2 cellular contexts compared by ENCODE assay signal in the genomic region with DNA sequence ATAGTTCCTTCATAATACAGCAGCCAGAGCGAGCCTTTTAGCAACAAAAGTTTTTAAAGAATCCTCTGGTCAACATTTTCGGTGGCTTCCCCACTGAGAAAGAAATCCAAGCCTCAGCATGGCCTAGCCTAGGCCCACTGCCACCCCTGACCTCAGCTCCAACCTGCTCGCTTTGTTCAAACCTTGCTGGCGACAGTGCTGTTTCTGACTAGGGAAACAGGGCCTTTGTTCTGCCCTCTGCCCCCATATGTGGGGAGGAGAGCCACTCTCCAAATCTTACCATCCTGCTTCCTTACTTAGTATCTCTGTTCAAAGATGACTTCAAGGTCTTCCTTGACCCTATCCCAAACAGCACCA.
TF ChIP-seq lines count a peak whose summit lies in the region.

No MANE protein-coding gene starts in this region.

TF ChIP-seq in GM23338, 12 proteins besides CTCF, POLR2A, EP300 and RAD21 (continued from another document):
- TF ChIP-seq, protein P1, sequence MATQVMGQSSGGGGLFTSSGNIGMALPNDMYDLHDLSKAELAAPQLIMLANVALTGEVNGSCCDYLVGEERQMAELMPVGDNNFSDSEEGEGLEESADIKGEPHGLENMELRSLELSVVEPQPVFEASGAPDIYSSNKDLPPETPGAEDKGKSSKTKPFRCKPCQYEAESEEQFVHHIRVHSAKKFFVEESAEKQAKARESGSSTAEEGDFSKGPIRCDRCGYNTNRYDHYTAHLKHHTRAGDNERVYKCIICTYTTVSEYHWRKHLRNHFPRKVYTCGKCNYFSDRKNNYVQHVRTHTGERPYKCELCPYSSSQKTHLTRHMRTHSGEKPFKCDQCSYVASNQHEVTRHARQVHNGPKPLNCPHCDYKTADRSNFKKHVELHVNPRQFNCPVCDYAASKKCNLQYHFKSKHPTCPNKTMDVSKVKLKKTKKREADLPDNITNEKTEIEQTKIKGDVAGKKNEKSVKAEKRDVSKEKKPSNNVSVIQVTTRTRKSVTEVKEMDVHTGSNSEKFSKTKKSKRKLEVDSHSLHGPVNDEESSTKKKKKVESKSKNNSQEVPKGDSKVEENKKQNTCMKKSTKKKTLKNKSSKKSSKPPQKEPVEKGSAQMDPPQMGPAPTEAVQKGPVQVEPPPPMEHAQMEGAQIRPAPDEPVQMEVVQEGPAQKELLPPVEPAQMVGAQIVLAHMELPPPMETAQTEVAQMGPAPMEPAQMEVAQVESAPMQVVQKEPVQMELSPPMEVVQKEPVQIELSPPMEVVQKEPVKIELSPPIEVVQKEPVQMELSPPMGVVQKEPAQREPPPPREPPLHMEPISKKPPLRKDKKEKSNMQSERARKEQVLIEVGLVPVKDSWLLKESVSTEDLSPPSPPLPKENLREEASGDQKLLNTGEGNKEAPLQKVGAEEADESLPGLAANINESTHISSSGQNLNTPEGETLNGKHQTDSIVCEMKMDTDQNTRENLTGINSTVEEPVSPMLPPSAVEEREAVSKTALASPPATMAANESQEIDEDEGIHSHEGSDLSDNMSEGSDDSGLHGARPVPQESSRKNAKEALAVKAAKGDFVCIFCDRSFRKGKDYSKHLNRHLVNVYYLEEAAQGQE (IDR thresholded peaks at IDR 0.05; ENCODE audit: unreplicated experiment) = no peak
- TF ChIP-seq EZH2 (IDR thresholded peaks at IDR 0.05; ENCODE audit: low read depth, unreplicated experiment) (no peak), NANOG (IDR thresholded peaks at IDR 0.05; ENCODE audit: borderline replicate concordance) (no peak), STAT1 (IDR thresholded peaks at IDR 0.05; ENCODE audit: unreplicated experiment) (no peak), POLR2AphosphoS5 (IDR thresholded peaks at IDR 0.05; ENCODE audit: low read depth) (no peak)
- TF ChIP-seq, protein P2, sequence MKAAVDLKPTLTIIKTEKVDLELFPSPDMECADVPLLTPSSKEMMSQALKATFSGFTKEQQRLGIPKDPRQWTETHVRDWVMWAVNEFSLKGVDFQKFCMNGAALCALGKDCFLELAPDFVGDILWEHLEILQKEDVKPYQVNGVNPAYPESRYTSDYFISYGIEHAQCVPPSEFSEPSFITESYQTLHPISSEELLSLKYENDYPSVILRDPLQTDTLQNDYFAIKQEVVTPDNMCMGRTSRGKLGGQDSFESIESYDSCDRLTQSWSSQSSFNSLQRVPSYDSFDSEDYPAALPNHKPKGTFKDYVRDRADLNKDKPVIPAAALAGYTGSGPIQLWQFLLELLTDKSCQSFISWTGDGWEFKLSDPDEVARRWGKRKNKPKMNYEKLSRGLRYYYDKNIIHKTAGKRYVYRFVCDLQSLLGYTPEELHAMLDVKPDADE (IDR thresholded peaks at IDR 0.05) = no peak

TF ChIP-seq in HepG2, 621 proteins besides CTCF, POLR2A, EP300 and RAD21 (continued from another document):
- TF ChIP-seq, protein P3, sequence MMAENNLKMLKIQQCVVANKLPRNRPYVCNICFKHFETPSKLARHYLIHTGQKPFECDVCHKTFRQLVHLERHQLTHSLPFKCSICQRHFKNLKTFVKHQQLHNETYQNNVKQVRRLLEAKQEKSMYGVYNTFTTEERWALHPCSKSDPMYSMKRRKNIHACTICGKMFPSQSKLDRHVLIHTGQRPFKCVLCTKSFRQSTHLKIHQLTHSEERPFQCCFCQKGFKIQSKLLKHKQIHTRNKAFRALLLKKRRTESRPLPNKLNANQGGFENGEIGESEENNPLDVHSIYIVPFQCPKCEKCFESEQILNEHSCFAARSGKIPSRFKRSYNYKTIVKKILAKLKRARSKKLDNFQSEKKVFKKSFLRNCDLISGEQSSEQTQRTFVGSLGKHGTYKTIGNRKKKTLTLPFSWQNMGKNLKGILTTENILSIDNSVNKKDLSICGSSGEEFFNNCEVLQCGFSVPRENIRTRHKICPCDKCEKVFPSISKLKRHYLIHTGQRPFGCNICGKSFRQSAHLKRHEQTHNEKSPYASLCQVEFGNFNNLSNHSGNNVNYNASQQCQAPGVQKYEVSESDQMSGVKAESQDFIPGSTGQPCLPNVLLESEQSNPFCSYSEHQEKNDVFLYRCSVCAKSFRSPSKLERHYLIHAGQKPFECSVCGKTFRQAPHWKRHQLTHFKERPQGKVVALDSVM (CRISPR knock-in tag; IDR thresholded peaks at IDR 0.05) = no peak
- TF ChIP-seq, protein P4, sequence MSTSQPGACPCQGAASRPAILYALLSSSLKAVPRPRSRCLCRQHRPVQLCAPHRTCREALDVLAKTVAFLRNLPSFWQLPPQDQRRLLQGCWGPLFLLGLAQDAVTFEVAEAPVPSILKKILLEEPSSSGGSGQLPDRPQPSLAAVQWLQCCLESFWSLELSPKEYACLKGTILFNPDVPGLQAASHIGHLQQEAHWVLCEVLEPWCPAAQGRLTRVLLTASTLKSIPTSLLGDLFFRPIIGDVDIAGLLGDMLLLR (CRISPR knock-in tag; IDR thresholded peaks at IDR 0.05) = no peak
- TF ChIP-seq SSRP1 (CRISPR knock-in tag; IDR thresholded peaks at IDR 0.05) = 0 out of 2 replicates have a peak, but pooled peaks have one; percentile 36
- no peak for TF ChIP-seq MBD4 (IDR thresholded peaks at IDR 0.05; ENCODE audit: borderline replicate concordance, low read length)
- TF ChIP-seq ELF1 (CRISPR knock-in tag; IDR thresholded peaks at IDR 0.05) = no peak
- TF ChIP-seq XRCC5 (optimal IDR thresholded peaks at IDR 0.05; ENCODE audit: low read length) = no peak
- TF ChIP-seq, protein P5, sequence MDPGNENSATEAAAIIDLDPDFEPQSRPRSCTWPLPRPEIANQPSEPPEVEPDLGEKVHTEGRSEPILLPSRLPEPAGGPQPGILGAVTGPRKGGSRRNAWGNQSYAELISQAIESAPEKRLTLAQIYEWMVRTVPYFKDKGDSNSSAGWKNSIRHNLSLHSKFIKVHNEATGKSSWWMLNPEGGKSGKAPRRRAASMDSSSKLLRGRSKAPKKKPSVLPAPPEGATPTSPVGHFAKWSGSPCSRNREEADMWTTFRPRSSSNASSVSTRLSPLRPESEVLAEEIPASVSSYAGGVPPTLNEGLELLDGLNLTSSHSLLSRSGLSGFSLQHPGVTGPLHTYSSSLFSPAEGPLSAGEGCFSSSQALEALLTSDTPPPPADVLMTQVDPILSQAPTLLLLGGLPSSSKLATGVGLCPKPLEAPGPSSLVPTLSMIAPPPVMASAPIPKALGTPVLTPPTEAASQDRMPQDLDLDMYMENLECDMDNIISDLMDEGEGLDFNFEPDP (CRISPR knock-in tag; conservative IDR thresholded peaks at IDR 0.05) = 0 out of 2 replicates have a peak, but pooled peaks have one; percentile 3
